ENCODE assay signal across 9 cellular contexts in genomic region chr6:1613631-1614447, GRCh38. TPM values are rescaled to one million over a fixed set of nuclear protein-coding genes. Genes with fewer than 3 reads are reported as not detected.
DNase-seq lines count a peak whose midpoint lies in the region; ATAC-seq and TF ChIP-seq lines count a peak whose summit lies in the region.
"Had no signal": no experiment of that assay in that cellular context is flagged by ENCODE, and none has a peak within 500 bp of the region (broad histone marks: within the 10 kb centered on the region; RNA-seq: fewer than 3 reads in every experiment).

No MANE protein-coding gene starts in this region.

- ATAC-seq in activated CD4-positive, alpha-beta T cell treated with anti-CD3 and anti-CD28 coated beads for 36 hours: no peak
- ATAC-seq in GM18511 (IDR thresholded peaks at IDR 0.05; ENCODE audit: unreplicated experiment): no peak

- TF ChIP-seq POLR2A in adrenal gland (IDR thresholded peaks at IDR 0.05): peak in 1 of 2 donors; percentile 23

- H3K4me3 ChIP-seq in adrenal gland (peak overlapping the region in 2 of 4 donors; percentile 31 to 68), thymus (ENCODE audit: low read length) (peak overlapping the region; percentile 41)

- peaks cover 47% of the 10 kb centered on the region for H3K27me3 Mint-ChIP-seq in activated CD4-positive, alpha-beta T cell treated with anti-CD3 and anti-CD28 coated beads for 36 hours

- H3K9me3 ChIP-seq in adrenal gland (replicated peaks in 1 of 3) (no peaks in the 10 kb centered on the region), thymus (ENCODE audit: control insufficient read depth) (no peaks in the 10 kb centered on the region)

- no peak overlapping the region for H3K27ac Mint-ChIP-seq in activated CD4-positive, alpha-beta T cell treated with anti-CD3 and anti-CD28 coated beads for 36 hours

- WGBS in adrenal gland, 4 donors: 2 to 11% (median 7%) methylated on average over 16 to 60 of the region's 60 CpGs
- WGBS in thymus: 10% methylated on average over 60 of the region's 60 CpGs

- TF ChIP-seq CTCF in adrenal gland (IDR thresholded peaks at IDR 0.05): no peak

- CTCF ChIA-PET in activated CD4-positive, alpha-beta T cell treated with anti-CD3 and anti-CD28 coated beads for 36 hours (lab: Charles Lee): interaction anchor here (0.8 to 1.0 kb wide), 2 partner anchors 12 to 13 kb away, joined by 3 to 4 read pairs; no protein-coding TSS in a partner anchor

- intact Hi-C loops in activated CD4-positive, alpha-beta T cell treated with anti-CD3 and anti-CD28 coated beads for 36 hours (cut with DNase I, micrococcal nuclease): loop anchor here (2.0 to 5.0 kb wide), 3 partner anchors 13 to 423 kb away; no protein-coding TSS in a partner anchor
- intact Hi-C loops in adrenal gland (cut with DNase I): no loop called here

- POLR2A ChIA-PET in activated CD4-positive, alpha-beta T cell treated with anti-CD3 and anti-CD28 coated beads for 36 hours (lab: Charles Lee): no interaction called here

- H3K27me3 ChIP-seq in adrenal gland (peaks cover 27% of the 10 kb centered on the region), thymus (ENCODE audit: control insufficient read depth, insufficient read depth) (peaks cover 93% of the 10 kb centered on the region)

- peaks cover 0 to 10% of the 10 kb centered on the region in 2 donors for H3K4me1 ChIP-seq in adrenal gland (replicated peaks in 1 of 2)
- peaks cover 10% of the 10 kb centered on the region for H3K4me1 ChIP-seq in thymus (ENCODE audit: control insufficient read depth, insufficient read depth, low read length)

- no peaks in the 10 kb centered on the region for H3K36me3 ChIP-seq in adrenal gland (replicated peaks in 1 of 2)
- H3K36me3 ChIP-seq in thymus (ENCODE audit: control insufficient read depth, insufficient read depth): no peaks in the 10 kb centered on the region

- no peaks in the 10 kb centered on the region for H3K36me3 Mint-ChIP-seq in activated CD4-positive, alpha-beta T cell treated with anti-CD3 and anti-CD28 coated beads for 36 hours (ENCODE audit: low read depth)

- no peaks in the 10 kb centered on the region for H3K9me3 Mint-ChIP-seq in activated CD4-positive, alpha-beta T cell treated with anti-CD3 and anti-CD28 coated beads for 36 hours (ENCODE audit: low read depth)

- H3K27ac ChIP-seq in adrenal gland (peak overlapping the region in 3 of 5 donors; percentile 32 to 83 (median 71)), thymus (ENCODE audit: low read depth) (peak overlapping the region; percentile 60)

- peaks cover 19% of the 10 kb centered on the region for H3K4me1 Mint-ChIP-seq in activated CD4-positive, alpha-beta T cell treated with anti-CD3 and anti-CD28 coated beads for 36 hours

- H3K4me3 Mint-ChIP-seq in activated CD4-positive, alpha-beta T cell treated with anti-CD3 and anti-CD28 coated beads for 36 hours: no peak overlapping the region

- peak; percentile 34 for DNase-seq in activated CD4-positive, alpha-beta T cell treated with anti-CD3 and anti-CD28 coated beads for 36 hours
- no peak for DNase-seq in activated CD4-positive, alpha-beta T cell treated with anti-CD3 and anti-CD28 coated beads for 1 hour
- DNase-seq in adrenal gland (peak in 3 of 7 donors; percentile 36 to 63 (median 60)), iPS-NIHi7 (ENCODE audit: extremely low spot score) (peak; percentile 62), C1 segment of cervical spinal cord (lab: John Stamatoyannopoulos, UW) (no peak)
- DNase-seq in activated CD8-positive, alpha-beta memory T cell treated with anti-CD3 and anti-CD28 coated beads, Interleukin-2, amount 50 U/mL, for 4 hours: no peak
- DNase-seq: AML-193 had no signal

RNA-seq across cellular contexts. Expression of gene FOXC1, which starts 4.1 kb away (rescaled TPM):
- total RNA-seq in activated CD4-positive, alpha-beta T cell treated with anti-CD3 and anti-CD28 coated beads for 36 hours: under 1 TPM; 0.04 to 0.05 TPM
- 10 to 100 TPM in 1 of 8 donors, 1 to 10 TPM in 7; 3.0 to 13.2 (median 5.7) TPM for total RNA-seq in adrenal gland
- polyA plus RNA-seq in adrenal gland (1 to 10 TPM; 2.7 to 5.3 (median 4.6) TPM), thymus (17.3 TPM)

Comparison
In these comparisons a context has a peak if more than half of its experiments do, and no peak if none do; other contexts are left out.
1. DNase-seq: peak in activated CD4-positive, alpha-beta T cell treated with anti-CD3 and anti-CD28 coated beads for 36 hours (single experiment) and iPS-NIHi7 (single experiment); none in activated CD4-positive, alpha-beta T cell treated with anti-CD3 and anti-CD28 coated beads for 1 hour (single experiment), activated CD8-positive, alpha-beta memory T cell treated with anti-CD3 and anti-CD28 coated beads, Interleukin-2, amount 50 U/mL, for 4 hours (single experiment) and C1 segment of cervical spinal cord (0 of 14).
2. intact Hi-C loops: an anchor here in activated CD4-positive, alpha-beta T cell treated with anti-CD3 and anti-CD28 coated beads for 36 hours (2.0 to 5.0 kb wide); none called in adrenal gland.